In the genomic region with DNA sequence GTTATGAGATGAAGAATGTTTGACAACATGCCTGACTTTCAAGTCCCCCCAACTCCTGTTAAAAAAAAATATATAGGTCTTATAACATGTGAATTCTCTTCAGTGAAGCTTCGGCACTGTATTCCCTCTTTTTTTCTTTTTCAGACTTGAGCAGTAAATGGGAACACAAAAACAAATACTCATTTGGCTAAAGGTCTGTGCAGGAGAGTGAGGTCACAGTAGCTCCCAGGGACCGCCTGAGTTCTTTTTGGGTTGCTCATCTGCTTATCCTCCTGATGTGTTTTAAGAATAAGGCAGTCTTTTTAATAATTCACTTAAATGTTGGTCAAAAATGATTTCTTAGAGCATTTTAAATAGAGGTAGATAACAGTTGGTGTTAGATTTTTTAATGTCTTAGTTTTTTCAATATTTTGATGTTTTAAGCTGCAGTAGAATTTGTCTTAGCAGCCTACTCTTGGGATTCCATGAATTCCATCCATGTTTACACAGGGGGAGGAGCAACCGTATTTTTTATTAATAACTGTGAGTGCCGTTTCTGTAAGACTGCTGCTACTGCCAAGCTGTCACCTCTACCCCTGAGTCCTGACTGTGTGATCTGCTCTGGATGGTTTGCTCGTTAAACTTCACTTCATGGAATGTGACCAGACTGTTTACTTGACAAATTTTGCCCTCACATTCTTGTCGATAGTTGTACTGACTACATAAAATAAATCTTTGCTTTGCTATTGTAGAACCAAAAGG, we compare ENCODE assay signal across 10 cellular contexts. TPM values are rescaled to one million over a fixed set of nuclear protein-coding genes. Genes with fewer than 3 reads are reported as not detected.
DNase-seq lines count a peak whose midpoint lies in the region; ATAC-seq and TF ChIP-seq lines count a peak whose summit lies in the region.
"Had no signal": no experiment of that assay in that cellular context is flagged by ENCODE, and none has a peak within 500 bp of the region (broad histone marks: within the 10 kb centered on the region; RNA-seq: fewer than 3 reads in every experiment).

No MANE protein-coding gene starts in this region.

- peak in 3 of 4 donors; percentile 51 to 66 (median 56) for ATAC-seq in heart left ventricle
- ATAC-seq in naive thymus-derived CD8-positive, alpha-beta T cell = no peak
- no peak for ATAC-seq in GM21737 (IDR thresholded peaks at IDR 0.05; ENCODE audit: unreplicated experiment)

- peak overlapping the region in 10 of 12 donors; percentile 3 to 61 (median 44) for H3K27ac ChIP-seq in heart left ventricle

- H3K4me1 ChIP-seq in heart left ventricle = peaks cover 17 to 91% (median 70%) of the 10 kb centered on the region in 12 donors

- 19 to 25% (median 22%) methylated on average over 6 of the region's 6 CpGs for WGBS in heart left ventricle, 4 donors

- no peak overlapping the region for H3K4me3 Mint-ChIP-seq in activated T-helper 1 cell treated with anti-CD3 and anti-CD28 coated beads, Interleukin-12 subunit alpha, Interleukin-12 subunit beta, Interleukin-2, Interleukin-4 antibody, amounts not matched to agents 30 ng/mL and 10 ng/mL and 1 ng/mL, durations not matched to agents 14 hours and 24 hours and 36 hours
- peak overlapping the region in 2 of 10 donors; percentile 14 to 50 for H3K4me3 Mint-ChIP-seq in naive thymus-derived CD8-positive, alpha-beta T cell

- peak overlapping the region; percentile 83 for H3K27ac Mint-ChIP-seq in activated T-helper 1 cell treated with anti-CD3 and anti-CD28 coated beads, Interleukin-12 subunit alpha, Interleukin-12 subunit beta, Interleukin-2, Interleukin-4 antibody, amounts not matched to agents 30 ng/mL and 10 ng/mL and 1 ng/mL, durations not matched to agents 14 hours and 24 hours and 36 hours
- H3K27ac Mint-ChIP-seq in naive thymus-derived CD8-positive, alpha-beta T cell = peak overlapping the region in 5 of 10 donors; percentile 1 to 56 (median 39)

- no peaks in the 10 kb centered on the region for H3K27me3 Mint-ChIP-seq in activated T-helper 1 cell treated with anti-CD3 and anti-CD28 coated beads, Interleukin-12 subunit alpha, Interleukin-12 subunit beta, Interleukin-2, Interleukin-4 antibody, amounts not matched to agents 30 ng/mL and 10 ng/mL and 1 ng/mL, durations not matched to agents 14 hours and 24 hours and 36 hours (ENCODE audit: insufficient read depth)
- no peaks in the 10 kb centered on the region for H3K27me3 Mint-ChIP-seq in naive thymus-derived CD8-positive, alpha-beta T cell

- H3K36me3 ChIP-seq in heart left ventricle = peaks cover 0 to 88% (median 41%) of the 10 kb centered on the region in 9 donors

- TF ChIP-seq POLR2A in heart left ventricle (IDR thresholded peaks at IDR 0.05) = no peak

- peaks cover 46% of the 10 kb centered on the region for H3K36me3 Mint-ChIP-seq in activated T-helper 1 cell treated with anti-CD3 and anti-CD28 coated beads, Interleukin-12 subunit alpha, Interleukin-12 subunit beta, Interleukin-2, Interleukin-4 antibody, amounts not matched to agents 30 ng/mL and 10 ng/mL and 1 ng/mL, durations not matched to agents 14 hours and 24 hours and 36 hours (ENCODE audit: low read depth)
- H3K36me3 Mint-ChIP-seq in naive thymus-derived CD8-positive, alpha-beta T cell = peaks cover 4 to 94% (median 8%) of the 10 kb centered on the region in 3 donors

- DNase-seq in EH (ENCODE audit: low read depth) = peak; percentile 86
- no peak for DNase-seq in activated T-helper 1 cell treated with anti-CD3 and anti-CD28 coated beads, Interleukin-12 subunit alpha, Interleukin-12 subunit beta, Interleukin-2, Interleukin-4 antibody, amounts not matched to agents 30 ng/mL and 10 ng/mL and 1 ng/mL, durations not matched to agents 14 hours and 24 hours and 36 hours (ENCODE audit: low spot score)
- DNase-seq in heart left ventricle = no peak
- peak; percentile 46 for DNase-seq in retinal pigment epithelial cell (ENCODE audit: low read depth)
- no peak for DNase-seq in globus pallidus (ENCODE audit: low spot score)
- no peak for DNase-seq in hypothalamus (lab: John Stamatoyannopoulos, UW)
- no peak for DNase-seq in naive thymus-derived CD8-positive, alpha-beta T cell
- DNase-seq: activated CD4-positive, CD25-positive, alpha-beta regulatory T cell treated with anti-CD3 and anti-CD28 coated beads, Interleukin-2, amount 50 U/mL, for 72 hours; NCI-H1694 had no signal

- TF ChIP-seq CTCF in heart left ventricle (IDR thresholded peaks at IDR 0.05) (no peak), retinal pigment epithelial cell (conservative IDR thresholded peaks at IDR 0.05; ENCODE audit: low read depth, low read length) (no peak)

- no peaks in the 10 kb centered on the region for H3K27me3 ChIP-seq in heart left ventricle

- H3K9me3 ChIP-seq in heart left ventricle = no peaks in the 10 kb centered on the region

- POLR2A ChIA-PET in naive thymus-derived CD8-positive, alpha-beta T cell (lab: Charles Lee) = interaction anchor here (1.1 kb wide), 1 partner anchor 13 kb away, joined by 3 read pairs; no protein-coding TSS in a partner anchor

- H3K4me3 ChIP-seq in heart left ventricle (peak overlapping the region in 3 of 12 donors; percentile 5 to 17 (median 12)), retinal pigment epithelial cell (ENCODE audit: low read length) (no peak overlapping the region)

- intact Hi-C loops in activated T-helper 1 cell treated with anti-CD3 and anti-CD28 coated beads, Interleukin-12 subunit alpha, Interleukin-12 subunit beta, Interleukin-2, Interleukin-4 antibody, amounts not matched to agents 30 ng/mL and 10 ng/mL and 1 ng/mL, durations not matched to agents 14 hours and 24 hours and 36 hours (cut with micrococcal nuclease) = no loop called here
- intact Hi-C loops in heart left ventricle (cut with DNase I) = loop anchor here in 1 of 10 donors (5.0 kb wide), 1 partner anchor 48 kb away; no protein-coding TSS in a partner anchor

- peaks cover 54% of the 10 kb centered on the region for H3K4me1 Mint-ChIP-seq in activated T-helper 1 cell treated with anti-CD3 and anti-CD28 coated beads, Interleukin-12 subunit alpha, Interleukin-12 subunit beta, Interleukin-2, Interleukin-4 antibody, amounts not matched to agents 30 ng/mL and 10 ng/mL and 1 ng/mL, durations not matched to agents 14 hours and 24 hours and 36 hours (ENCODE audit: low read depth)
- peaks cover 36 to 87% (median 82%) of the 10 kb centered on the region in 4 donors for H3K4me1 Mint-ChIP-seq in naive thymus-derived CD8-positive, alpha-beta T cell

- no peaks in the 10 kb centered on the region for H3K9me3 Mint-ChIP-seq in activated T-helper 1 cell treated with anti-CD3 and anti-CD28 coated beads, Interleukin-12 subunit alpha, Interleukin-12 subunit beta, Interleukin-2, Interleukin-4 antibody, amounts not matched to agents 30 ng/mL and 10 ng/mL and 1 ng/mL, durations not matched to agents 14 hours and 24 hours and 36 hours
- no peaks in the 10 kb centered on the region for H3K9me3 Mint-ChIP-seq in naive thymus-derived CD8-positive, alpha-beta T cell

RNA-seq across cellular contexts. Expression of gene HNRNPM, which starts 14.9 kb away (rescaled TPM):
- total RNA-seq in activated T-helper 1 cell treated with anti-CD3 and anti-CD28 coated beads, Interleukin-12 subunit alpha, Interleukin-12 subunit beta, Interleukin-2, Interleukin-4 antibody, amounts not matched to agents 30 ng/mL and 10 ng/mL and 1 ng/mL, durations not matched to agents 14 hours and 24 hours and 36 hours = 323 and 331 TPM in 2 replicates
- total RNA-seq in heart left ventricle = 100 to 1,000 TPM in 3 of 9 donors, 10 to 100 TPM in 6; 46.7 to 111 (median 95.3) TPM
- 100 to 1,000 TPM in 1 of 2 donors, 10 to 100 TPM in 1; 43.4 to 183 TPM for polyA plus RNA-seq in heart left ventricle
- 100 to 1,000 TPM; 207 to 227 TPM for total RNA-seq in naive thymus-derived CD8-positive, alpha-beta T cell
- polyA plus RNA-seq in naive thymus-derived CD8-positive, alpha-beta T cell = 100 to 1,000 TPM; 214 to 304 (median 217) TPM

RNA-seq across cellular contexts. Expression of gene PRAM1, which starts 42.8 kb away (rescaled TPM):
- 0.10 and 0.44 TPM in 2 replicates for total RNA-seq in activated T-helper 1 cell treated with anti-CD3 and anti-CD28 coated beads, Interleukin-12 subunit alpha, Interleukin-12 subunit beta, Interleukin-2, Interleukin-4 antibody, amounts not matched to agents 30 ng/mL and 10 ng/mL and 1 ng/mL, durations not matched to agents 14 hours and 24 hours and 36 hours
- 1 to 10 TPM in 2 of 9 donors, under 1 TPM in 6, not detected in 1; 0.23 to 9.9 (median 0.53) TPM for total RNA-seq in heart left ventricle
- polyA plus RNA-seq in heart left ventricle = under 1 TPM; 0.53 to 0.72 TPM
- total RNA-seq in naive thymus-derived CD8-positive, alpha-beta T cell = 1 to 10 TPM; 3.5 to 4.7 TPM
- under 1 TPM in 2 of 3 donors, not detected in 1; 0.07 to 0.20 TPM for polyA plus RNA-seq in naive thymus-derived CD8-positive, alpha-beta T cell

RNA-seq across cellular contexts. Expression of gene MARCHF2, which starts 46.6 kb away (rescaled TPM):
- 8.1 and 9.6 TPM in 2 replicates for total RNA-seq in activated T-helper 1 cell treated with anti-CD3 and anti-CD28 coated beads, Interleukin-12 subunit alpha, Interleukin-12 subunit beta, Interleukin-2, Interleukin-4 antibody, amounts not matched to agents 30 ng/mL and 10 ng/mL and 1 ng/mL, durations not matched to agents 14 hours and 24 hours and 36 hours
- total RNA-seq in heart left ventricle = 100 to 1,000 TPM in 4 of 9 donors, 10 to 100 TPM in 5; 67.2 to 308 (median 93.7) TPM
- polyA plus RNA-seq in heart left ventricle = 10 to 100 TPM; 50.7 to 70.3 TPM
- total RNA-seq in naive thymus-derived CD8-positive, alpha-beta T cell = 10 to 100 TPM; 25.8 to 31.4 TPM
- 10 to 100 TPM; 21.1 to 40.1 (median 38.2) TPM for polyA plus RNA-seq in naive thymus-derived CD8-positive, alpha-beta T cell

RNA-seq across cellular contexts. Expression of gene ZNF414, which starts 54.3 kb away (rescaled TPM):
- total RNA-seq in activated T-helper 1 cell treated with anti-CD3 and anti-CD28 coated beads, Interleukin-12 subunit alpha, Interleukin-12 subunit beta, Interleukin-2, Interleukin-4 antibody, amounts not matched to agents 30 ng/mL and 10 ng/mL and 1 ng/mL, durations not matched to agents 14 hours and 24 hours and 36 hours = 22.1 and 23.6 TPM in 2 replicates
- total RNA-seq in heart left ventricle = 10 to 100 TPM in 7 of 9 donors, 1 to 10 TPM in 2; 5.6 to 17.2 (median 13.7) TPM
- 10 to 100 TPM; 20.1 to 26.6 TPM for polyA plus RNA-seq in heart left ventricle
- 10 to 100 TPM; 70.2 to 73.1 TPM for total RNA-seq in naive thymus-derived CD8-positive, alpha-beta T cell
- polyA plus RNA-seq in naive thymus-derived CD8-positive, alpha-beta T cell = 10 to 100 TPM; 15.2 to 34.2 (median 27.7) TPM

Comparison
In these comparisons a context has a peak if more than half of its experiments do, and no peak if none do; other contexts are left out.
1. DNase-seq: peak in EH (single experiment) and retinal pigment epithelial cell (single experiment); none in activated T-helper 1 cell treated with anti-CD3 and anti-CD28 coated beads, Interleukin-12 subunit alpha, Interleukin-12 subunit beta, Interleukin-2, Interleukin-4 antibody, amounts not matched to agents 30 ng/mL and 10 ng/mL and 1 ng/mL, durations not matched to agents 14 hours and 24 hours and 36 hours (single experiment), heart left ventricle (0 of 5), globus pallidus (single experiment), hypothalamus (0 of 51) and naive thymus-derived CD8-positive, alpha-beta T cell (0 of 10).
2. ATAC-seq: peak in heart left ventricle (3 of 4); none in naive thymus-derived CD8-positive, alpha-beta T cell (0 of 2) and GM21737 (single experiment).